ENCODE assay signal across 2 cellular contexts in genomic region chr15:78358114-78358513, GRCh38.
A peak's percentile ranks its signal among the peaks of the same experiment; 100 is the strongest.
TF ChIP-seq lines count a peak whose summit lies in the region.

No MANE protein-coding gene starts in this region.

TF ChIP-seq in GM23338, 12 proteins besides CTCF, POLR2A, EP300 and RAD21:
- TF ChIP-seq ZNF331 (CRISPR knock-in tag; IDR thresholded peaks at IDR 0.05; ENCODE audit: low read depth): no peak
- TF ChIP-seq POLR2AphosphoS5 (IDR thresholded peaks at IDR 0.05; ENCODE audit: low read depth): no peak
- no peak for TF ChIP-seq ZNF462 (CRISPR knock-in tag; IDR thresholded peaks at IDR 0.05)
- TF ChIP-seq ZNF114 (CRISPR knock-in tag; IDR thresholded peaks at IDR 0.05): no peak
- no peak for TF ChIP-seq EZH2 (IDR thresholded peaks at IDR 0.05; ENCODE audit: low read depth, unreplicated experiment)
- no peak for TF ChIP-seq EZH2phosphoT487 (IDR thresholded peaks at IDR 0.05; ENCODE audit: unreplicated experiment)
- TF ChIP-seq ETS1 (IDR thresholded peaks at IDR 0.05): no peak

TF ChIP-seq in SK-N-SH, 30 proteins besides CTCF, POLR2A, EP300 and RAD21:
- peak; percentile 63 for TF ChIP-seq PBX3 (IDR thresholded peaks at IDR 0.05)
- TF ChIP-seq FOXJ3 (CRISPR knock-in tag; IDR thresholded peaks at IDR 0.05): no peak
- TF ChIP-seq RFX5 (IDR thresholded peaks at IDR 0.05; ENCODE audit: low read length): no peak
